13 cellular contexts compared by ENCODE assay signal in the genomic region with DNA sequence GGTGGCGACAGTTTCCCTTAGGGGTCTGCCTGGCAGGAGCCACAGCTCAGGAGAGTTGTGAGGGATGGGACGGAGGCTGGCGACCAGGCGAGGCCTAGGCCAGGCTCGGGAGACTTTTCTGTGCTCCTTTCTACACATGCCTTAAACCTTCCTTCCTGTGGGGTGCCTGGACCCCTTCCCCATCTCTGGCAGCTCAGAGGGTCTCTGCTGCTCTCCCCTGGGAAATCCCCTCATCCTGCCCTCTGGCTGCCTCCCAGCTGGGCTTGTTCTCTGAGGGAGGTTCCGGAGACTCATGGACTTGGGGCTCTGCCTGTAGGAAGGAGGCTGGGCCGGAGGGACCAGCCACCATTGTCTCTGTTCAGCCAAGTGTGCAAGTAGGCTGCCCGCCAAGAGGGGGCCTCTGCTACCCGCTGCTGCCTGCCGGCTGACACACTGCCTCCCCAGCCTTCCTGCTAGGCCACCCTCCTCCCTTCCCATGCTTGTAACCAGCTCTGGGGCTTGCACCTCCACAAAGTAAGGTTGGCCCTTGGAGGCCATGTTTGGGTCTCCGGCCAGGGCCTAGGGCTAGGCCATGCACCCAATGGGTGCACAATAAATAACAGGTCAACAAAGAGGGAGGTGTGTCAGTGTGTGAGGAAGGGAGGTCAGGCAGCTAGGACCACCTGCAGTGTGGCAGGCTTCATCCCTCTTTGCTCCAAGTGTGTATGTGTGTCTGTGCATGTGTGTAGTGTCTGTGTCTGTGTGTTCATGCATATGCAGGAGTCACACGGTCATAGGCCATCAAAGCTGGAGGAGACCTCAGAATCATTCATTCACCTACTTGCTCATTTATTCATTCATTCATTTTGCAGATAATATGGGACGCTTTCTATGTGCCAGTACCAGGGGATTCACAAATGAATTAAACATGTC. TPM values are rescaled to one million over a fixed set of nuclear protein-coding genes. Genes with fewer than 3 reads are reported as not detected.
A peak's percentile ranks its signal among the peaks of the same experiment; 100 is the strongest.
DNase-seq lines count a peak whose midpoint lies in the region; ATAC-seq, FAIRE-seq and TF ChIP-seq lines count a peak whose summit lies in the region.
"Had no signal": no experiment of that assay in that cellular context is flagged by ENCODE, and none has a peak within 500 bp of the region (broad histone marks: within the 10 kb centered on the region; RNA-seq: fewer than 3 reads in every experiment).

No MANE protein-coding gene starts in this region.

- H3K4me1 Mint-ChIP-seq in activated naive CD4-positive, alpha-beta T cell treated with anti-CD3 and anti-CD28 coated beads for 36 hours (ENCODE audit: low read depth) = peaks cover 15% of the 10 kb centered on the region
- peaks cover 6% of the 10 kb centered on the region; the same call in 1 of the 2 replicates for H3K4me1 Mint-ChIP-seq in WTC11

- TF ChIP-seq EP300 in suprapubic skin (IDR thresholded peaks at IDR 0.05) = no peak
- TF ChIP-seq EP300 in SK-N-SH (IDR thresholded peaks at IDR 0.05; ENCODE audit: borderline replicate concordance in 1 of 2, low read depth in 1 of 2, low read length in 1 of 2) = no peak

- H3K27me3 ChIP-seq in suprapubic skin (no peaks in the 10 kb centered on the region), SK-N-SH (ENCODE audit: insufficient read depth) (peaks cover 8% of the 10 kb centered on the region; the same call in 1 of the 2 replicates)
- H3K27me3 ChIP-seq: ovary, transverse colon had no signal

- 0 out of 2 replicates have a peak, but pooled peaks have one; percentile 3 for ATAC-seq in WTC11

- H3K36me3 Mint-ChIP-seq in activated naive CD4-positive, alpha-beta T cell treated with anti-CD3 and anti-CD28 coated beads for 36 hours (ENCODE audit: low read depth) = peaks cover 25% of the 10 kb centered on the region
- no peaks in the 10 kb centered on the region for H3K36me3 Mint-ChIP-seq in WTC11

- no peak overlapping the region for H3K4me3 Mint-ChIP-seq in activated naive CD4-positive, alpha-beta T cell treated with anti-CD3 and anti-CD28 coated beads for 36 hours
- no peak overlapping the region for H3K4me3 Mint-ChIP-seq in WTC11

- no peak for DNase-seq in activated naive CD4-positive, alpha-beta T cell treated with anti-CD3 and anti-CD28 coated beads for 36 hours
- no peak for DNase-seq in activated naive CD4-positive, alpha-beta T cell (lab: John Stamatoyannopoulos, UW)
- DNase-seq in WTC11 (ENCODE audit: low spot score) = peak; percentile 30
- peak; percentile 91 for DNase-seq in kidney
- no peak for DNase-seq in suprapubic skin (ENCODE audit: low spot score in 2 of 2)
- no peak for DNase-seq in stimulated activated naive CD4-positive, alpha-beta T cell (lab: John Stamatoyannopoulos, UW)
- DNase-seq in GDM1 (lab: John Stamatoyannopoulos, UW) = no peak
- DNase-seq in SK-N-SH = no peak
- DNase-seq: NCI-H187, ovary, transverse colon had no signal

- CTCF ChIA-PET in activated naive CD4-positive, alpha-beta T cell treated with anti-CD3 and anti-CD28 coated beads for 36 hours (lab: Charles Lee) = interaction anchor here (0.7 to 5.8 kb wide), 14 partner anchors 8 to 168 kb away, joined by 3 to 63 read pairs (median 6); no protein-coding TSS in a partner anchor
- CTCF ChIA-PET in WTC11 (lab: Charles Lee) = interaction anchor here (0.7 to 7.9 kb wide), 9 partner anchors 11 to 168 kb away, joined by 3 to 155 read pairs (median 18); a partner anchor contains a TSS
- CTCF ChIA-PET in SK-N-SH (lab: Yijun Ruan, JAX) = interaction anchor here (0.7 to 10.2 kb wide), 17 partner anchors 10 to 187 kb away, joined by 3 to 98 read pairs (median 7); a partner anchor contains a TSS

- peak overlapping the region; percentile 59 for H3K27ac Mint-ChIP-seq in activated naive CD4-positive, alpha-beta T cell treated with anti-CD3 and anti-CD28 coated beads for 36 hours
- H3K27ac Mint-ChIP-seq in WTC11 = no peak overlapping the region

- H3K9ac ChIP-seq in kidney (ENCODE audit: low read length in 2 of 2) (no peak overlapping the region), SK-N-SH (no peak overlapping the region)

- no peaks in the 10 kb centered on the region for H3F3A ChIP-seq in SK-N-SH (replicated peaks; ENCODE audit: insufficient read depth)

- H3K4me1 ChIP-seq in kidney (ENCODE audit: control insufficient read depth in 1 of 2, insufficient read depth in 1 of 2, low read depth in 1 of 2, low read length in 2 of 2) (peaks cover 14 to 23% of the 10 kb centered on the region in 2 donors), suprapubic skin (peaks cover 47% of the 10 kb centered on the region), SK-N-SH (ENCODE audit: control insufficient read depth in 1 of 2, insufficient read depth in 2 of 2, low read depth in 1 of 2, low read length in 1 of 2) (no peaks in the 10 kb centered on the region; a peak in 1 of 4 replicates)

- H3K9me2 ChIP-seq in SK-N-SH = no peaks in the 10 kb centered on the region

- H3K79me2 ChIP-seq in SK-N-SH (ENCODE audit: insufficient read depth) = no peaks in the 10 kb centered on the region

- H3K4me3 ChIP-seq in kidney (ENCODE audit: low read length in 2 of 2) = no peak overlapping the region
- H3K4me3 ChIP-seq in suprapubic skin = no peak overlapping the region
- H3K4me3 ChIP-seq in SK-N-SH (ENCODE audit: low read depth in 2 of 2, low read length in 1 of 2) = no peak overlapping the region
- H3K4me3 ChIP-seq: ovary, transverse colon had no signal

- 56% methylated on average over 6 of the region's 13 CpGs for WGBS in suprapubic skin
- WGBS in SK-N-SH (ENCODE audit: low lambda C conversion rate) = 83% methylated on average over 9 of the region's 13 CpGs

- no peaks in the 10 kb centered on the region for H4K20me1 ChIP-seq in SK-N-SH (ENCODE audit: insufficient read depth)

- TF ChIP-seq RAD21 in SK-N-SH (IDR thresholded peaks at IDR 0.05; ENCODE audit: low read length) = no peak

- H2AFZ ChIP-seq in SK-N-SH (ENCODE audit: low read depth) = no peak overlapping the region

- H3K9me3 Mint-ChIP-seq in activated naive CD4-positive, alpha-beta T cell treated with anti-CD3 and anti-CD28 coated beads for 36 hours = no peaks in the 10 kb centered on the region
- no peaks in the 10 kb centered on the region for H3K9me3 Mint-ChIP-seq in WTC11

- H3K36me3 ChIP-seq in kidney (ENCODE audit: control insufficient read depth in 1 of 2, insufficient read depth in 2 of 2, low read length in 2 of 2) = peaks cover 0 to 2% of the 10 kb centered on the region in 2 donors
- H3K36me3 ChIP-seq in suprapubic skin = peaks cover 9% of the 10 kb centered on the region
- H3K36me3 ChIP-seq in SK-N-SH (replicated peaks in 1 of 2; ENCODE audit: control insufficient read depth in 1 of 2, insufficient read depth in 2 of 2, low read length in 1 of 2) = no peaks in the 10 kb centered on the region
- H3K36me3 ChIP-seq: ovary, transverse colon had no signal

- FAIRE-seq in kidney (lab: Jason Lieb, UNC) = no peak

- TF ChIP-seq POLR2A in suprapubic skin (IDR thresholded peaks at IDR 0.05) = no peak

- H3K27me3 Mint-ChIP-seq in activated naive CD4-positive, alpha-beta T cell treated with anti-CD3 and anti-CD28 coated beads for 36 hours (ENCODE audit: low read depth) = no peaks in the 10 kb centered on the region
- H3K27me3 Mint-ChIP-seq in WTC11 (ENCODE audit: low read depth) = peaks cover 12% of the 10 kb centered on the region

- H3K9me3 ChIP-seq in kidney (ENCODE audit: control insufficient read depth in 1 of 2, low read length in 2 of 2) (no peaks in the 10 kb centered on the region), suprapubic skin (no peaks in the 10 kb centered on the region), SK-N-SH (no peaks in the 10 kb centered on the region)
- H3K9me3 ChIP-seq: ovary, transverse colon had no signal

- H3K27ac ChIP-seq in kidney (ENCODE audit: low read depth in 2 of 2, low read length in 2 of 2) (peak overlapping the region in 1 of 2 donors; percentile 9), suprapubic skin (peak overlapping the region; percentile 92), SK-N-SH (ENCODE audit: low read depth in 2 of 2, low read length in 1 of 2) (no peak overlapping the region)
- H3K27ac ChIP-seq: HL-60, ovary, transverse colon, VCaP had no signal

- TF ChIP-seq CTCF in WTC11 (IDR thresholded peaks at IDR 0.05) = no peak
- TF ChIP-seq CTCF in kidney (IDR thresholded peaks at IDR 0.05; ENCODE audit: borderline replicate concordance, extremely low read depth, insufficient read depth) = no peak
- TF ChIP-seq CTCF in suprapubic skin (IDR thresholded peaks at IDR 0.05) = no peak
- TF ChIP-seq CTCF in SK-N-SH (IDR thresholded peaks at IDR 0.05) = no peak

- POLR2A ChIA-PET in WTC11 (lab: Charles Lee) (no interaction called here), SK-N-SH (lab: Yijun Ruan, JAX) (no interaction called here)

- no peak overlapping the region for H3K4me2 ChIP-seq in SK-N-SH

- intact Hi-C loops in activated naive CD4-positive, alpha-beta T cell treated with anti-CD3 and anti-CD28 coated beads for 36 hours (cut with micrococcal nuclease) = loop anchor here (5.0 kb wide), 1 partner anchor 190 kb away; no protein-coding TSS in a partner anchor
- intact Hi-C loops in kidney (cut with DNase I) = no loop called here

TF ChIP-seq in WTC11, 78 proteins besides CTCF, POLR2A, EP300 and RAD21 (continues in another document):
- TF ChIP-seq, protein P1, sequence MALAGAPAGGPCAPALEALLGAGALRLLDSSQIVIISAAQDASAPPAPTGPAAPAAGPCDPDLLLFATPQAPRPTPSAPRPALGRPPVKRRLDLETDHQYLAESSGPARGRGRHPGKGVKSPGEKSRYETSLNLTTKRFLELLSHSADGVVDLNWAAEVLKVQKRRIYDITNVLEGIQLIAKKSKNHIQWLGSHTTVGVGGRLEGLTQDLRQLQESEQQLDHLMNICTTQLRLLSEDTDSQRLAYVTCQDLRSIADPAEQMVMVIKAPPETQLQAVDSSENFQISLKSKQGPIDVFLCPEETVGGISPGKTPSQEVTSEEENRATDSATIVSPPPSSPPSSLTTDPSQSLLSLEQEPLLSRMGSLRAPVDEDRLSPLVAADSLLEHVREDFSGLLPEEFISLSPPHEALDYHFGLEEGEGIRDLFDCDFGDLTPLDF (CRISPR knock-in tag; IDR thresholded peaks at IDR 0.05) = no peak

TF ChIP-seq in SK-N-SH, 30 proteins besides CTCF, POLR2A, EP300 and RAD21 (continues in another document):
- TF ChIP-seq CHD2 (IDR thresholded peaks at IDR 0.05; ENCODE audit: low read length, partially characterized antibody) (no peak), GABPA (IDR thresholded peaks at IDR 0.05; ENCODE audit: low read depth) (no peak)

RNA-seq across cellular contexts. Expression of a gene that starts 28.8 kb away (rescaled TPM):
- 10 to 100 TPM; 85.9 to 87.4 TPM for total RNA-seq in activated naive CD4-positive, alpha-beta T cell treated with anti-CD3 and anti-CD28 coated beads for 36 hours
- total RNA-seq in WTC11 (2021) (1.5 to 2.7 TPM (median 2.3 TPM) in 3 replicates), kidney (42.0 TPM), suprapubic skin (100 to 1,000 TPM in 1 of 4 donors, 10 to 100 TPM in 3; 53.8 to 102 (median 88.0) TPM)
- polyA plus RNA-seq in kidney (ENCODE audit: insufficient read depth, low read depth, low replicate concordance) (16.2 TPM), SK-N-SH (2012; rRNA removed) (0.31 and 0.35 TPM in 2 replicates)
- 0.14 and 0.24 TPM in 2 replicates for polyA plus RNA-seq in SK-N-SH (2012; cell fraction: cytosol; rRNA removed)
- 0.31 and 0.43 TPM in 2 replicates for polyA plus RNA-seq in SK-N-SH (2012; cell fraction: nucleus; rRNA removed)

Comparison
In these comparisons a context has a peak if more than half of its experiments do, and no peak if none do; other contexts are left out.
1. DNase-seq: peak in WTC11 (single experiment) and kidney (single experiment); none in activated naive CD4-positive, alpha-beta T cell treated with anti-CD3 and anti-CD28 coated beads for 36 hours (single experiment), activated naive CD4-positive, alpha-beta T cell (0 of 4), suprapubic skin (0 of 2), stimulated activated naive CD4-positive, alpha-beta T cell (0 of 6), GDM1 (single experiment) and SK-N-SH (single experiment).
2. RNA of a gene that starts 28.8 kb away (total RNA-seq): 53.8 to 102 TPM in suprapubic skin, 85.9 to 87.4 TPM in activated naive CD4-positive, alpha-beta T cell treated with anti-CD3 and anti-CD28 coated beads for 36 hours and 42.0 TPM in kidney (single experiment); 1.5 to 2.7 TPM in WTC11; every median in the first group is over 10 times any median in the second.